In the genomic region with DNA sequence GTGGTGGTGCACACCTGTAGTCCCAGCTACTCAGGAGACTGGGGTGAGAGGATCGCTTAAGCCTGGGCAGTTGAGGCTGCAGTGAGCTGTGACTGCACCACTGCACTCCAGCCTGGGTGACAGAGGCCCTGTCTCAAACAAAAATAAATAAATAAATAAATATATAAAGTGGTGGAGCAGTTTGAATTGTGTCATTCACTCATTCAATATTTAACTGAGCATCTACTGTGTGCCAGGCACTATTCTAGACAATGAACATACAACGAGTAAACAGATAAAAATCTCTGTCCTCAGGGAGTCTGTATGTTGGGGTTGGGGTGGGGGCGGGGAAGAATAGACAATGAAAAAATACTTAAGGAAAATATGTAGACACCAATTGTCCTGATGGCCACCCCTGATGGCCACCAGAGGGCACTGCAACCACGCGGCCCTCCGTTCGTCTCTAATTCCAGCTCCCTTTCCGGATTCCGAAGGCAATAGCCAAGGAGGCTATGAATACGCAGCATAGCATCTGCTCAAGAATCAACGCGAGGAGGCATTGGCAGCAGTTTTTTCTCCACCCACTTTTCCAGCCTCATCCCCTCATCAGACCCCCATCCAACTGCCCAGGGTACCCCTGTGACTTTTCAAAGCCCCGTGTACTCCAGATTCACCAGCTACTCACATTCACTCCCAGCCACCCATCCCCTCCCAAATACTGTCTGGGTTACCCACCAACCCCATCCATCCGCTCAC, we compare ENCODE assay signal across 1 cellular context.
TF ChIP-seq lines count a peak whose summit lies in the region.

No MANE protein-coding gene starts in this region.

TF ChIP-seq in HEK293, 187 proteins besides CTCF, POLR2A, EP300 and RAD21 (continued from another document and continues in another):
- no peak for TF ChIP-seq ZBTB10 (tag by site-specific recombination; IDR thresholded peaks at IDR 0.05)
- no peak for TF ChIP-seq ZNF280D (tag by site-specific recombination; IDR thresholded peaks at IDR 0.05)
- TF ChIP-seq, protein P1, sequence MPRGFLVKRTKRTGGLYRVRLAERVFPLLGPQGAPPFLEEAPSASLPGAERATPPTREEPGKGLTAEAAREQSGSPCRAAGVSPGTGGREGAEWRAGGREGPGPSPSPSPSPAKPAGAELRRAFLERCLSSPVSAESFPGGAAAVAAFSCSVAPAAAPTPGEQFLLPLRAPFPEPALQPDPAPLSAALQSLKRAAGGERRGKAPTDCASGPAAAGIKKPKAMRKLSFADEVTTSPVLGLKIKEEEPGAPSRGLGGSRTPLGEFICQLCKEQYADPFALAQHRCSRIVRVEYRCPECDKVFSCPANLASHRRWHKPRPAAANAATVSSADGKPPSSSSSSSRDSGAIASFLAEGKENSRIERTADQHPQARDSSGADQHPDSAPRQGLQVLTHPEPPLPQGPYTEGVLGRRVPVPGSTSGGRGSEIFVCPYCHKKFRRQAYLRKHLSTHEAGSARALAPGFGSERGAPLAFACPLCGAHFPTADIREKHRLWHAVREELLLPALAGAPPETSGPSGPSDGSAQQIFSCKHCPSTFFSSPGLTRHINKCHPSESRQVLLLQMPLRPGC (tag by site-specific recombination; IDR thresholded peaks at IDR 0.05), result no peak
- TF ChIP-seq ZNF23 (tag by site-specific recombination; IDR thresholded peaks at IDR 0.05; ENCODE audit: borderline replicate concordance), result no peak
- TF ChIP-seq ZNF433 (tag by site-specific recombination; IDR thresholded peaks at IDR 0.05; ENCODE audit: low read depth), result no peak
- no peak for TF ChIP-seq SETDB1 (IDR thresholded peaks at IDR 0.05; ENCODE audit: insufficient read length, low read length)
- peak; percentile 45; the same call in 1 of the 2 replicates for TF ChIP-seq ZBTB17 (tag by site-specific recombination; IDR thresholded peaks at IDR 0.05)
- peak; percentile 42; the same call in 1 of the 2 replicates for TF ChIP-seq ZNF394 (tag by site-specific recombination; IDR thresholded peaks at IDR 0.05; ENCODE audit: borderline replicate concordance)
- TF ChIP-seq ZNF530 (tag by site-specific recombination; IDR thresholded peaks at IDR 0.05; ENCODE audit: low read depth), result no peak
- no peak for TF ChIP-seq ZNF274 (IDR thresholded peaks at IDR 0.05; ENCODE audit: low read length)
- no peak for TF ChIP-seq ZNF274 (tag by site-specific recombination; IDR thresholded peaks at IDR 0.05; ENCODE audit: borderline replicate concordance)
- no peak for TF ChIP-seq ZNF350 (tag by site-specific recombination; IDR thresholded peaks at IDR 0.05)
- TF ChIP-seq SP7 (tag by site-specific recombination; IDR thresholded peaks at IDR 0.05), result peak; percentile 20; the same call in 1 of the 2 replicates
- no peak for TF ChIP-seq ZNF114 (tag by site-specific recombination; IDR thresholded peaks at IDR 0.05)
- TF ChIP-seq ZNF660 (tag by site-specific recombination; IDR thresholded peaks at IDR 0.05), result peak; percentile 77
- TF ChIP-seq ZNF518A (tag by site-specific recombination; conservative IDR thresholded peaks at IDR 0.05; ENCODE audit: low read depth), result no peak; the same call in 1 of the 2 replicates
- no peak for TF ChIP-seq ZFP41 (tag by site-specific recombination; IDR thresholded peaks at IDR 0.05; ENCODE audit: borderline replicate concordance)
- TF ChIP-seq TRIM28 (IDR thresholded peaks at IDR 0.05; ENCODE audit: borderline replicate concordance, low read length), result no peak
- no peak for TF ChIP-seq YY1 (tag by site-specific recombination; IDR thresholded peaks at IDR 0.05)
- TF ChIP-seq IKZF3 (tag by site-specific recombination; IDR thresholded peaks at IDR 0.05), result peak; percentile 90
- TF ChIP-seq ZFP37 (tag by site-specific recombination; IDR thresholded peaks at IDR 0.05), result no peak
- TF ChIP-seq ZNF561 (tag by site-specific recombination; IDR thresholded peaks at IDR 0.05; ENCODE audit: borderline replicate concordance), result no peak
- TF ChIP-seq, protein P2, sequence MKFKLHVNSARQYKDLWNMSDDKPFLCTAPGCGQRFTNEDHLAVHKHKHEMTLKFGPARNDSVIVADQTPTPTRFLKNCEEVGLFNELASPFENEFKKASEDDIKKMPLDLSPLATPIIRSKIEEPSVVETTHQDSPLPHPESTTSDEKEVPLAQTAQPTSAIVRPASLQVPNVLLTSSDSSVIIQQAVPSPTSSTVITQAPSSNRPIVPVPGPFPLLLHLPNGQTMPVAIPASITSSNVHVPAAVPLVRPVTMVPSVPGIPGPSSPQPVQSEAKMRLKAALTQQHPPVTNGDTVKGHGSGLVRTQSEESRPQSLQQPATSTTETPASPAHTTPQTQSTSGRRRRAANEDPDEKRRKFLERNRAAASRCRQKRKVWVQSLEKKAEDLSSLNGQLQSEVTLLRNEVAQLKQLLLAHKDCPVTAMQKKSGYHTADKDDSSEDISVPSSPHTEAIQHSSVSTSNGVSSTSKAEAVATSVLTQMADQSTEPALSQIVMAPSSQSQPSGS (tag by site-specific recombination; IDR thresholded peaks at IDR 0.05; ENCODE audit: low read depth), result no peak
- no peak for TF ChIP-seq ZNF596 (tag by site-specific recombination; IDR thresholded peaks at IDR 0.05)
- no peak for TF ChIP-seq ZNF571 (tag by site-specific recombination; IDR thresholded peaks at IDR 0.05)
- no peak for TF ChIP-seq ZNF324 (tag by site-specific recombination; IDR thresholded peaks at IDR 0.05)
- TF ChIP-seq ZNF580 (tag by site-specific recombination; IDR thresholded peaks at IDR 0.05), result no peak
- TF ChIP-seq ZSCAN16 (tag by site-specific recombination; IDR thresholded peaks at IDR 0.05), result no peak
- no peak for TF ChIP-seq SCRT2 (tag by site-specific recombination; IDR thresholded peaks at IDR 0.05)
- TF ChIP-seq, protein P3, sequence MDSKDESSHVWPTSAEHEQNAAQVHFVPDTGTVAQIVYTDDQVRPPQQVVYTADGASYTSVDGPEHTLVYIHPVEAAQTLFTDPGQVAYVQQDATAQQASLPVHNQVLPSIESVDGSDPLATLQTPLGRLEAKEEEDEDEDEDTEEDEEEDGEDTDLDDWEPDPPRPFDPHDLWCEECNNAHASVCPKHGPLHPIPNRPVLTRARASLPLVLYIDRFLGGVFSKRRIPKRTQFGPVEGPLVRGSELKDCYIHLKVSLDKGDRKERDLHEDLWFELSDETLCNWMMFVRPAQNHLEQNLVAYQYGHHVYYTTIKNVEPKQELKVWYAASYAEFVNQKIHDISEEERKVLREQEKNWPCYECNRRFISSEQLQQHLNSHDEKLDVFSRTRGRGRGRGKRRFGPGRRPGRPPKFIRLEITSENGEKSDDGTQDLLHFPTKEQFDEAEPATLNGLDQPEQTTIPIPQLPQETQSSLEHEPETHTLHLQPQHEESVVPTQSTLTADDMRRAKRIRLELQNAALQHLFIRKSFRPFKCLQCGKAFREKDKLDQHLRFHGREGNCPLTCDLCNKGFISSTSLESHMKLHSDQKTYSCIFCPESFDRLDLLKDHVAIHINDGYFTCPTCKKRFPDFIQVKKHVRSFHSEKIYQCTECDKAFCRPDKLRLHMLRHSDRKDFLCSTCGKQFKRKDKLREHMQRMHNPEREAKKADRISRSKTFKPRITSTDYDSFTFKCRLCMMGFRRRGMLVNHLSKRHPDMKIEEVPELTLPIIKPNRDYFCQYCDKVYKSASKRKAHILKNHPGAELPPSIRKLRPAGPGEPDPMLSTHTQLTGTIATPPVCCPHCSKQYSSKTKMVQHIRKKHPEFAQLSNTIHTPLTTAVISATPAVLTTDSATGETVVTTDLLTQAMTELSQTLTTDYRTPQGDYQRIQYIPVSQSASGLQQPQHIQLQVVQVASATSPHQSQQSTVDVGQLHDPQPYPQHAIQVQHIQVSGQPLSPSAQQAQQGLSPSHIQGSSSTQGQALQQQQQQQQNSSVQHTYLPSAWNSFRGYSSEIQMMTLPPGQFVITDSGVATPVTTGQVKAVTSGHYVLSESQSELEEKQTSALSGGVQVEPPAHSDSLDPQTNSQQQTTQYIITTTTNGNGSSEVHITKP (tag by site-specific recombination; IDR thresholded peaks at IDR 0.05), result no peak
- TF ChIP-seq, protein P4, sequence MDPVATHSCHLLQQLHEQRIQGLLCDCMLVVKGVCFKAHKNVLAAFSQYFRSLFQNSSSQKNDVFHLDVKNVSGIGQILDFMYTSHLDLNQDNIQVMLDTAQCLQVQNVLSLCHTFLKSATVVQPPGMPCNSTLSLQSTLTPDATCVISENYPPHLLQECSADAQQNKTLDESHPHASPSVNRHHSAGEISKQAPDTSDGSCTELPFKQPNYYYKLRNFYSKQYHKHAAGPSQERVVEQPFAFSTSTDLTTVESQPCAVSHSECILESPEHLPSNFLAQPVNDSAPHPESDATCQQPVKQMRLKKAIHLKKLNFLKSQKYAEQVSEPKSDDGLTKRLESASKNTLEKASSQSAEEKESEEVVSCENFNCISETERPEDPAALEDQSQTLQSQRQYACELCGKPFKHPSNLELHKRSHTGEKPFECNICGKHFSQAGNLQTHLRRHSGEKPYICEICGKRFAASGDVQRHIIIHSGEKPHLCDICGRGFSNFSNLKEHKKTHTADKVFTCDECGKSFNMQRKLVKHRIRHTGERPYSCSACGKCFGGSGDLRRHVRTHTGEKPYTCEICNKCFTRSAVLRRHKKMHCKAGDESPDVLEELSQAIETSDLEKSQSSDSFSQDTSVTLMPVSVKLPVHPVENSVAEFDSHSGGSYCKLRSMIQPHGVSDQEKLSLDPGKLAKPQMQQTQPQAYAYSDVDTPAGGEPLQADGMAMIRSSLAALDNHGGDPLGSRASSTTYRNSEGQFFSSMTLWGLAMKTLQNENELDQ (tag by site-specific recombination; IDR thresholded peaks at IDR 0.05; ENCODE audit: low read depth), result no peak
- TF ChIP-seq ZNF302 (tag by site-specific recombination; IDR thresholded peaks at IDR 0.05; ENCODE audit: low read depth), result no peak
- no peak for TF ChIP-seq ZNF24 (tag by site-specific recombination; IDR thresholded peaks at IDR 0.05)
- TF ChIP-seq ZNF391 (tag by site-specific recombination; IDR thresholded peaks at IDR 0.05; ENCODE audit: borderline replicate concordance, low read depth), result no peak
